12 cellular contexts compared by ENCODE assay signal in the genomic region with DNA sequence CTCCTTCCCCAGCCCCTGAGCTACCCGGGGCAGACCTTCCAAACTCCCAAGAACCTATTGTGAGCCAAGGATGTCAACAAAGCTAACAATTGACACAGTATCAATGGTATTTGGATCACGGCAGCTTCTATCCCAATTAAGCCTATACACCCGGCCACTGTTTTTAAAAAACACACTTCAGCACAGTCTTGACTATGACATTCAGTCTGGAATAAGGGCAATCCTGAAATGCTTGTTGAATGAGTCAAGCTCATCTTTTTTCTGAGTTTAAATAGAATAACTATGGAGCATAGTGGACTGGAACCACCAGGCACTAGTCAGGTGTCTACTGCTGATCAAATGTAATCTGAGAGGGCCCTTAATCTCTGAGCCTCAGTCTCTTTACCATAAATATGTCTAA. TPM values are rescaled to one million over a fixed set of nuclear protein-coding genes. Genes with fewer than 3 reads are reported as not detected.
A peak's percentile ranks its signal among the peaks of the same experiment; 100 is the strongest.
DNase-seq lines count a peak whose midpoint lies in the region; ATAC-seq and TF ChIP-seq lines count a peak whose summit lies in the region.
"Had no signal": no experiment of that assay in that cellular context is flagged by ENCODE, and none has a peak within 500 bp of the region (broad histone marks: within the 10 kb centered on the region; RNA-seq: fewer than 3 reads in every experiment).

No MANE protein-coding gene starts in this region.

- ATAC-seq in RWPE2 (ENCODE audit: low read depth), result peak; percentile 51
- ATAC-seq: esophagus mucosa; stimulated activated effector memory CD8-positive, alpha-beta T cell treated with anti-CD3 and anti-CD28 coated beads, Interleukin-12 subunit alpha, Interleukin-12 subunit beta, amount 100 ng/mL, for 72 hours had no signal

- H3K36me3 ChIP-seq in RWPE2 (ENCODE audit: low read depth), result no peaks in the 10 kb centered on the region
- no peaks in the 10 kb centered on the region for H3K36me3 ChIP-seq in sigmoid colon
- no peaks in the 10 kb centered on the region for H3K36me3 ChIP-seq in H7 (replicated peaks; ENCODE audit: control insufficient read depth, insufficient read depth, low read length)

- H3K27ac ChIP-seq in RWPE2 (ENCODE audit: poor library complexity, severe bottlenecking), result peak overlapping the region; percentile 37
- no peak overlapping the region for H3K27ac ChIP-seq in sigmoid colon

- TF ChIP-seq CTCF in RWPE2 (IDR thresholded peaks at IDR 0.05; ENCODE audit: poor library complexity, severe bottlenecking) (no peak), fibroblast of villous mesenchyme (IDR thresholded peaks at IDR 0.05; ENCODE audit: insufficient read depth, low read depth, low read length) (no peak), retinal pigment epithelial cell (conservative IDR thresholded peaks at IDR 0.05; ENCODE audit: low read depth, low read length) (no peak), sigmoid colon (IDR thresholded peaks at IDR 0.05) (no peak)

- WGBS in sigmoid colon, 2 donors, result 71 to 87% methylated on average over 3 of the region's 3 CpGs

- no peak overlapping the region for H3K4me3 ChIP-seq in RWPE2 (ENCODE audit: severe bottlenecking)
- H3K4me3 ChIP-seq in fibroblast of villous mesenchyme (ENCODE audit: low read depth, low read length), result no peak overlapping the region
- no peak overlapping the region for H3K4me3 ChIP-seq in retinal pigment epithelial cell (ENCODE audit: low read length)
- no peak overlapping the region for H3K4me3 ChIP-seq in sigmoid colon
- H3K4me3 ChIP-seq in H7 (ENCODE audit: insufficient read depth, low read depth, low read length), result no peak overlapping the region

- intact Hi-C loops in sigmoid colon (cut with DNase I), result loop anchor here (5.0 kb wide), 2 partner anchors 142 to 522 kb away; partner anchors contain the start of genes AMN1 and BICD1

- DNase-seq in GM03348 (ENCODE audit: low spot score) (peak; percentile 50), RWPE2 (ENCODE audit: low spot score) (no peak), fibroblast of villous mesenchyme (ENCODE audit: low read depth) (peak; percentile 39), retinal pigment epithelial cell (ENCODE audit: low read depth) (peak; percentile 61), midbrain (lab: John Stamatoyannopoulos, UW) (no peak), sigmoid colon (no peak), SK-N-DZ (ENCODE audit: low spot score) (no peak), H7 (no peak)
- DNase-seq: activated T-cell treated with anti-CD3 and anti-CD28 coated beads, Interleukin-2, amount 50 U/mL, for 48 hours; MM.1S had no signal

- H3K4me1 ChIP-seq in RWPE2 (ENCODE audit: insufficient read depth, poor library complexity, severe bottlenecking) (peaks cover 24% of the 10 kb centered on the region), sigmoid colon (peaks cover 0 to 40% (median 17%) of the 10 kb centered on the region in 4 donors)

- no peak for TF ChIP-seq EP300 in sigmoid colon (IDR thresholded peaks at IDR 0.05)

- no peaks in the 10 kb centered on the region for H3K27me3 ChIP-seq in RWPE2 (ENCODE audit: insufficient read depth, poor library complexity, severe bottlenecking)
- H3K27me3 ChIP-seq in sigmoid colon, result no peaks in the 10 kb centered on the region
- no peaks in the 10 kb centered on the region for H3K27me3 ChIP-seq in H7 (ENCODE audit: control insufficient read depth, insufficient read depth, low read length)

- no peak for TF ChIP-seq POLR2A in sigmoid colon (IDR thresholded peaks at IDR 0.05)

- H3K9me3 ChIP-seq in RWPE2 (ENCODE audit: severe bottlenecking), result no peaks in the 10 kb centered on the region
- H3K9me3 ChIP-seq in sigmoid colon, result no peaks in the 10 kb centered on the region

RNA-seq across cellular contexts. Expression of gene DENND5B, which starts 5.7 kb away (rescaled TPM):
- total RNA-seq in fibroblast of villous mesenchyme (11.6 and 11.7 TPM in 2 replicates), sigmoid colon (10 to 100 TPM; 19.5 to 34.3 (median 23.2) TPM)
- 1 to 10 TPM; 2.4 to 3.9 (median 3.7) TPM for polyA plus RNA-seq in sigmoid colon
- polyA plus RNA-seq in SK-N-DZ (2014; cell fraction: cytosol; rRNA removed), result 20.9 and 33.2 TPM in 2 replicates
- 6.9 and 14.3 TPM in 2 replicates for polyA plus RNA-seq in SK-N-DZ (2014; cell fraction: nucleus; rRNA removed)
- 14.2 and 22.7 TPM in 2 replicates for total RNA-seq in H7 (2014; rRNA removed; shearing (Covaris generic))

Comparison
In these comparisons a context has a peak if more than half of its experiments do, and no peak if none do; other contexts are left out.
1. DNase-seq: peak in GM03348 (single experiment), fibroblast of villous mesenchyme (single experiment) and retinal pigment epithelial cell (single experiment); none in RWPE2 (single experiment), midbrain (single experiment), sigmoid colon (single experiment), SK-N-DZ (single experiment) and H7 (single experiment).